ENCODE assay signal across 22 cellular contexts in the genomic region with DNA sequence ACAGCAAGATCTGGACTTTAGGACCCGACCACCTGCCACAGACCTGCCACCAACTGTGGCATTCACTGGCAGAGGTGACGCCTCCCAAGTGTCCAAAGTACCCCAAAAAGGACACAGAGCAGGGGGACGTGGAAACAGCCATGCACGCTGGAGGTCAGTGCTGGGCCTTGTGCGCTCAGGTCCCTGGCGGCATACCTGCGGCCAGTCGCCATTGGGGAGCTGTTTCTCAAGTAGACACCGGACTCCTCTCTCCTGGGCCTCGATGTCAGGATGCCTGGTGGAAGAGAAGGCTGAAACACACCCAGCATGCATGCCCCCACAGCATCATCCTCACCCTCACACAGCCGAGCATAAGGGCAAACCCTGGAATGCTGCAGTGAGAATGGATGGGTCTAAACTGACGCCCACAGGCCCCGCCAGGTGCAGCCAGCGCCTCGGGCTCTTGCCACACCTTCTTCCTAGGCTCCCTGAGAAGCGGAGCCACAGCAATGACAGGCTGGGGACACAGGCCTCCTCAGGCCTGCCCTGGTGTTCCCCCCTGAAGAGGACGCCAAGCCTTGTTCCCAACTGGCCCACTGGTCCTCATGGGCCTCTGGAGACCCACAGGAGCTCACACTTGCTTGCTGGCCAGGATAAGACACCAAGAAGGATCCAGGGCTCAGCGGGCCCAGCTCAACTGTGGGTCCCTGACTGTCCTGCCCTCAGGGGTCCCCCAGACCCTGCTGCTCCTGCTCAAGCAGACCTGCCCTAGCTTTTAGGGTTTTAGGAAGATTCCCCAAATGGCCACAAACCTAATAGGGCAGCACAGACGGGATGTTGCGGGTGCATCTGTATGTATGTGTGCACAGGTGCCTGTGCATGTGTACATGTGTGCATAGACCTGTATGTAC. TPM values are rescaled to one million over a fixed set of nuclear protein-coding genes. Genes with fewer than 3 reads are reported as not detected.
A peak's percentile ranks its signal among the peaks of the same experiment; 100 is the strongest.
DNase-seq lines count a peak whose midpoint lies in the region; ATAC-seq and TF ChIP-seq lines count a peak whose summit lies in the region.
"Had no signal": no experiment of that assay in that cellular context is flagged by ENCODE, and none has a peak within 500 bp of the region (broad histone marks: within the 10 kb centered on the region; RNA-seq: fewer than 3 reads in every experiment).

No MANE protein-coding gene starts in this region.

- H3K27ac Mint-ChIP-seq in chondrocyte (ENCODE audit: unreplicated experiment) = no peak overlapping the region

- H3K27ac ChIP-seq in neuronal stem cell (replicated peaks; ENCODE audit: low read length) = no peak overlapping the region
- H3K27ac ChIP-seq in temporal lobe (ENCODE audit: low read depth, low read length) = peak overlapping the region; percentile 59
- H3K27ac ChIP-seq: foreskin keratinocyte, psoas muscle, spleen had no signal

- H3K4me1 Mint-ChIP-seq in chondrocyte (ENCODE audit: low read depth) = peaks cover 34% of the 10 kb centered on the region
- H3K4me1 Mint-ChIP-seq: natural killer cell had no signal

- peaks cover 25 to 38% of the 10 kb centered on the region in 2 donors for H3K4me1 ChIP-seq in neuronal stem cell (ENCODE audit: control insufficient read depth in 2 of 2, insufficient read depth in 1 of 2, low read depth in 1 of 2, low read length in 2 of 2)

- peaks cover 9% of the 10 kb centered on the region for H3K79me1 ChIP-seq in neuronal stem cell (ENCODE audit: low read depth, low read length)

- H3K4me3 Mint-ChIP-seq in chondrocyte (ENCODE audit: unreplicated experiment) = no peak overlapping the region
- H3K4me3 Mint-ChIP-seq: natural killer cell; stimulated activated naive CD8-positive, alpha-beta T cell treated with anti-CD3 and anti-CD28 coated beads, Interleukin-15, amount 100 ng/mL, for 72 hours had no signal

- no peak overlapping the region for H2AFZ ChIP-seq in neuronal stem cell (ENCODE audit: low read length)

- no peak overlapping the region for H3K9ac ChIP-seq in neuronal stem cell (ENCODE audit: low read depth, low read length, poor library complexity)

- peaks cover 59 to 82% of the 10 kb centered on the region in 2 donors for H3K36me3 ChIP-seq in neuronal stem cell (replicated peaks in 1 of 2; ENCODE audit: control insufficient read depth in 2 of 2, insufficient read depth in 2 of 2, low read length in 2 of 2)

- H3K9me3 Mint-ChIP-seq in chondrocyte (ENCODE audit: low read depth) = no peaks in the 10 kb centered on the region
- H3K9me3 Mint-ChIP-seq: natural killer cell; stimulated activated naive CD8-positive, alpha-beta T cell treated with anti-CD3 and anti-CD28 coated beads, Interleukin-15, amount 100 ng/mL, for 72 hours had no signal

- H3K14ac ChIP-seq in neuronal stem cell (ENCODE audit: low read length) = no peak overlapping the region

- H2BK12ac ChIP-seq in neuronal stem cell (ENCODE audit: low read length) = no peak overlapping the region

- WGBS in neuronal stem cell (ENCODE audit: extremely low coverage in 2 of 2, insufficient read length in 2 of 2, insufficient replicate concordance in 1 of 2), 2 donors = no CpG with 5 or more reads among the region's 20 CpGs

- no peak overlapping the region for H2BK15ac ChIP-seq in neuronal stem cell (ENCODE audit: low read length)

- peak overlapping the region; percentile 46 for H2BK5ac ChIP-seq in neuronal stem cell (ENCODE audit: low read length)

- H3K4me3 ChIP-seq in neuronal stem cell (ENCODE audit: low read length in 2 of 2) = no peak overlapping the region
- H3K4me3 ChIP-seq: psoas muscle, spleen had no signal

- no peak overlapping the region for H2AK5ac ChIP-seq in neuronal stem cell (ENCODE audit: low read depth, low read length)

- ATAC-seq in esophagus mucosa (no peak), HG03460 (IDR thresholded peaks at IDR 0.05; ENCODE audit: unreplicated experiment) (no peak)
- ATAC-seq: HCT116; left colon; natural killer cell; stimulated activated naive CD8-positive, alpha-beta T cell treated with anti-CD3 and anti-CD28 coated beads, Interleukin-15, amount 100 ng/mL, for 72 hours had no signal

- H4K91ac ChIP-seq in neuronal stem cell (ENCODE audit: low read depth, low read length, poor library complexity) = no peak overlapping the region

- peak; percentile 45 for DNase-seq in activated CD8-positive, alpha-beta memory T cell treated with anti-CD3 and anti-CD28 coated beads for 24 hours
- DNase-seq in activated CD8-positive, alpha-beta memory T cell treated with anti-CD3 and anti-CD28 coated beads, Interleukin-2, amount 50 U/mL, for 4 hours = no peak
- DNase-seq in chondrocyte (ENCODE audit: low spot score) (peak; percentile 72), neuronal stem cell (ENCODE audit: low spot score) (no peak), DMS53 (lab: John Stamatoyannopoulos, UW) (no peak)
- DNase-seq: activated CD4-positive, alpha-beta T cell treated with anti-CD3 and anti-CD28 coated beads for 4 hours; left colon; natural killer cell; NCI-H1417 treated with DMSO at 0.1 percent for 48 hours; NCI-H524; spleen; stimulated activated CD4-positive, alpha-beta T cell treated with anti-CD3 and anti-CD28 coated beads, Interleukin-4, amount 100 ng/mL, for 24 hours; stimulated activated naive CD8-positive, alpha-beta T cell treated with anti-CD3 and anti-CD28 coated beads, Interleukin-15, amount 100 ng/mL, for 72 hours; SW 1271 had no signal

- no peak overlapping the region for H3K23ac ChIP-seq in neuronal stem cell (ENCODE audit: low read depth, low read length, poor library complexity)

- H2BK120ac ChIP-seq in neuronal stem cell (ENCODE audit: low read depth, low read length) = no peak overlapping the region

- peaks cover 27% of the 10 kb centered on the region for H3K36me3 Mint-ChIP-seq in chondrocyte (ENCODE audit: low read depth)
- H3K36me3 Mint-ChIP-seq: natural killer cell had no signal

- H4K8ac ChIP-seq in neuronal stem cell (ENCODE audit: low read depth, low read length) = no peak overlapping the region

- H3K27me3 Mint-ChIP-seq in chondrocyte (ENCODE audit: low read depth) = no peaks in the 10 kb centered on the region
- H3K27me3 Mint-ChIP-seq: stimulated activated naive CD8-positive, alpha-beta T cell treated with anti-CD3 and anti-CD28 coated beads, Interleukin-15, amount 100 ng/mL, for 72 hours had no signal

- no peak for TF ChIP-seq CTCF in chondrocyte (IDR thresholded peaks at IDR 0.05)

- H3K18ac ChIP-seq in neuronal stem cell (ENCODE audit: low read length) = no peak overlapping the region

- no peaks in the 10 kb centered on the region for H3K27me3 ChIP-seq in neuronal stem cell (ENCODE audit: control insufficient read depth in 3 of 3, insufficient read depth in 3 of 3, low read depth in 1 of 3, low read length in 3 of 3)
- H3K27me3 ChIP-seq: foreskin keratinocyte, spleen had no signal

- peaks cover 0 to 3% of the 10 kb centered on the region in 2 donors for H3K9me3 ChIP-seq in neuronal stem cell (replicated peaks in 1 of 2; ENCODE audit: control insufficient read depth in 2 of 2, insufficient read depth in 1 of 2, low read depth in 1 of 2, low read length in 2 of 2)
- H3K9me3 ChIP-seq: psoas muscle, spleen had no signal

- no peak overlapping the region for H3K4me2 ChIP-seq in neuronal stem cell (ENCODE audit: insufficient read depth, low read length, poor library complexity, severe bottlenecking)

- no peak overlapping the region for H3K4ac ChIP-seq in neuronal stem cell (ENCODE audit: low read length)

RNA-seq across cellular contexts. Expression of a gene that starts 7.7 kb away (rescaled TPM):
- total RNA-seq in chondrocyte (14.0 to 18.5 TPM (median 14.1 TPM) in 3 replicates), temporal lobe (6.1 TPM), esophagus mucosa (7.2 TPM)
- 38.2 TPM for polyA plus RNA-seq in neuronal stem cell (2013, experiment 1 of 2)
- 37.5 TPM for polyA plus RNA-seq in neuronal stem cell (2013, experiment 2 of 2)

RNA-seq across cellular contexts. Expression of a gene that starts 36.6 kb away (rescaled TPM):
- total RNA-seq in chondrocyte (1.7 to 4.1 TPM (median 1.7 TPM) in 3 replicates), temporal lobe (0.98 TPM), esophagus mucosa (0.36 TPM)
- 2.1 TPM for polyA plus RNA-seq in neuronal stem cell (2013, experiment 1 of 2)
- 2.0 TPM for polyA plus RNA-seq in neuronal stem cell (2013, experiment 2 of 2)
- total RNA-seq: dermis microvascular lymphatic vessel endothelial cell, epithelial cell of proximal tubule, foreskin keratinocyte had no signal
- polyA plus RNA-seq: foreskin keratinocyte had no signal

RNA-seq across cellular contexts. Expression of a gene that starts 36.6 kb away (rescaled TPM):
- 93.2 to 110 TPM (median 107 TPM) in 3 replicates for total RNA-seq in chondrocyte
- 42.5 TPM for polyA plus RNA-seq in neuronal stem cell (2013, experiment 1 of 2)
- polyA plus RNA-seq in neuronal stem cell (2013, experiment 2 of 2) = 42.2 TPM
- total RNA-seq in temporal lobe = 41.1 TPM
- total RNA-seq in esophagus mucosa = 92.6 TPM

Comparison
In these comparisons a context has a peak if more than half of its experiments do, and no peak if none do; other contexts are left out.
1. DNase-seq: peak in activated CD8-positive, alpha-beta memory T cell treated with anti-CD3 and anti-CD28 coated beads for 24 hours (single experiment) and chondrocyte (single experiment); none in activated CD8-positive, alpha-beta memory T cell treated with anti-CD3 and anti-CD28 coated beads, Interleukin-2, amount 50 U/mL, for 4 hours (single experiment), neuronal stem cell (single experiment) and DMS53 (single experiment).